In the genomic region with DNA sequence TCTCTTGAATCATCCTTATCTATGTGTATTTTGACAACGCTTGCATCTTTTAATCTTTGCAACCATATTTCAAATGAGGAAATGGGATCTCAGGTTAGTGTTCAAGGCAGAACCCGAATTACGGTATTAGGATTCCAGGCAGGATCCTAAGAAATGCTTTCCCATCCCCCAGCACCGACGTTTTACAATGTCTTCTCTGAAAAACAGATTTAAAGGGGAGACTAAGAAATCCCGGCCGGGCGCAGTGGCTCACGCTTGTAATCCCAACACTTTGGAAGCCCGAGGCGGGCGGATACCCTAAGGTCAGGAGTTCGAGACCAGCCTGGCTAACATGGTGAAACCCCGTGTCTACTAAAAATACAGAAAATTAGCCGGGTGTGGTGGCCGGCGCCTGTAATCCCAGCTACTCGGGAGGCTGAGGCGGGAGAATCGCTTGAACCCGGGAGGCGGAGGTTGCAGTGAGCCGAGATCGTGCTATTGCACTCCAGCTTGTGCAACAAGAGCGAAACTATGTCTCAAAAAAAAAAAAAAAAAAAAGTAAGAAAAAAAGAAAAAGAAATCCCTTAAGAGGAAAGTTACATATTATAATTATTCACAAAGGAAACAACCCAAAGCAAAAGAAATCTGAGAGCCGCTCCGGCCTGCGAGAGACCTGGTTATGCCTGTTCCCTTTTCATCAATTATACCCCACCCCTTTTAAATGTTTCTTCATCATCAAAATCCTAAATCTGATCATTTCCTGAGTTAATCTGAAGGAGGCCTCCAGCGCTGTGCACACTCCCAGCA, we compare ENCODE assay signal across 7 cellular contexts. TPM values are rescaled to one million over a fixed set of nuclear protein-coding genes. Genes with fewer than 3 reads are reported as not detected.
DNase-seq lines count a peak whose midpoint lies in the region; ATAC-seq and TF ChIP-seq lines count a peak whose summit lies in the region.

No MANE protein-coding gene starts in this region.

- H2AFZ ChIP-seq in KMS-11 (ENCODE audit: low read depth) (peak overlapping the region; percentile 88), neural cell (ENCODE audit: low read depth, low read length) (peak overlapping the region; percentile 97)

- H4K20me1 ChIP-seq in KMS-11 (ENCODE audit: insufficient read depth) (no peaks in the 10 kb centered on the region), neural cell (ENCODE audit: insufficient read depth) (no peaks in the 10 kb centered on the region)

- no peak for TF ChIP-seq RAD21 in neural cell (conservative IDR thresholded peaks at IDR 0.05)

- no peak for DNase-seq in activated T-helper 2 cell treated with anti-CD3 and anti-CD28 coated beads, Interferon-gamma antibody, Interleukin-2, Interleukin-4, amounts not matched to agents 10 μg/mL and 5 μg/mL and 100 μg/mL, durations not matched to agents 14 hours and 24 hours and 36 hours (ENCODE audit: low spot score)
- no peak for DNase-seq in GM13977 (ENCODE audit: low spot score)

- H3K4me3 ChIP-seq in KMS-11 (IDR thresholded peaks at IDR 0.05; ENCODE audit: insufficient read depth, low read depth, low read length): peak overlapping the region; percentile 97
- H3K4me3 ChIP-seq in ectodermal cell (ENCODE audit: insufficient read depth, low read depth, low read length): peak overlapping the region; percentile 77
- peak overlapping the region; percentile 80 for H3K4me3 ChIP-seq in neural cell (ENCODE audit: low read length)

- H3K4me1 Mint-ChIP-seq in activated T-helper 2 cell treated with anti-CD3 and anti-CD28 coated beads, Interferon-gamma antibody, Interleukin-2, Interleukin-4, amounts not matched to agents 10 μg/mL and 5 μg/mL and 100 μg/mL, durations not matched to agents 14 hours and 24 hours and 36 hours (ENCODE audit: low read depth): peaks cover 6% of the 10 kb centered on the region

- no peaks in the 10 kb centered on the region for H3K9me2 ChIP-seq in neural cell (ENCODE audit: insufficient read depth, low read length)

- H3K36me3 Mint-ChIP-seq in activated T-helper 2 cell treated with anti-CD3 and anti-CD28 coated beads, Interferon-gamma antibody, Interleukin-2, Interleukin-4, amounts not matched to agents 10 μg/mL and 5 μg/mL and 100 μg/mL, durations not matched to agents 14 hours and 24 hours and 36 hours (ENCODE audit: low read depth): peaks cover 5% of the 10 kb centered on the region

- H3K27ac ChIP-seq in KMS-11 (peak overlapping the region; percentile 82), ectodermal cell (ENCODE audit: insufficient read depth, low read depth, low read length, poor library complexity, severe bottlenecking) (peak overlapping the region; percentile 85), neural cell (ENCODE audit: low read length) (peak overlapping the region; percentile 76)

- H3K27me3 ChIP-seq in KMS-11 (ENCODE audit: insufficient read depth, low read depth) (no peaks in the 10 kb centered on the region), ectodermal cell (ENCODE audit: control insufficient read depth, insufficient read depth, low read length, poor library complexity, severe bottlenecking) (no peaks in the 10 kb centered on the region), neural cell (ENCODE audit: insufficient read depth, low read depth, low read length) (no peaks in the 10 kb centered on the region)

- H3K36me3 ChIP-seq in KMS-11 (ENCODE audit: insufficient read depth): no peaks in the 10 kb centered on the region
- no peaks in the 10 kb centered on the region for H3K36me3 ChIP-seq in ectodermal cell (ENCODE audit: control insufficient read depth, insufficient read depth, low read length)
- no peaks in the 10 kb centered on the region for H3K36me3 ChIP-seq in neural cell (ENCODE audit: insufficient read depth, low read length)

- WGBS in ectodermal cell, 2 experiments: 73 to 77% methylated on average over 27 to 28 of the region's 29 CpGs

- no peaks in the 10 kb centered on the region for H3K9me3 Mint-ChIP-seq in activated T-helper 2 cell treated with anti-CD3 and anti-CD28 coated beads, Interferon-gamma antibody, Interleukin-2, Interleukin-4, amounts not matched to agents 10 μg/mL and 5 μg/mL and 100 μg/mL, durations not matched to agents 14 hours and 24 hours and 36 hours

- in situ Hi-C loops in GM13977 (cut with MboI; ENCODE audit: low pct_unique_long_range_greater_than_20kb, low sequenced_read_pairs, unreplicated experiment): loop anchor here (25.0 kb wide), 1 partner anchor 619 kb away; no protein-coding TSS in a partner anchor

- intact Hi-C loops in activated T-helper 2 cell treated with anti-CD3 and anti-CD28 coated beads, Interferon-gamma antibody, Interleukin-2, Interleukin-4, amounts not matched to agents 10 μg/mL and 5 μg/mL and 100 μg/mL, durations not matched to agents 14 hours and 24 hours and 36 hours (cut with micrococcal nuclease): loop anchor here (5.0 kb wide), 3 partner anchors 604 to 734 kb away; a partner anchor contains a TSS

- H3K27me3 Mint-ChIP-seq in activated T-helper 2 cell treated with anti-CD3 and anti-CD28 coated beads, Interferon-gamma antibody, Interleukin-2, Interleukin-4, amounts not matched to agents 10 μg/mL and 5 μg/mL and 100 μg/mL, durations not matched to agents 14 hours and 24 hours and 36 hours (ENCODE audit: low read depth): peaks cover 15% of the 10 kb centered on the region

- peaks cover 5% of the 10 kb centered on the region for H3F3A ChIP-seq in neural cell (ENCODE audit: insufficient read depth, low read length, poor library complexity, severe bottlenecking)

- ATAC-seq in GM18502 (IDR thresholded peaks at IDR 0.05; ENCODE audit: poor library complexity, unreplicated experiment) (peak; percentile 0), GM21447 (IDR thresholded peaks at IDR 0.05; ENCODE audit: unreplicated experiment) (no peak)

- peaks cover 12% of the 10 kb centered on the region for H3K4me1 ChIP-seq in KMS-11 (ENCODE audit: low read depth, poor library complexity, severe bottlenecking)
- peaks cover 5% of the 10 kb centered on the region for H3K4me1 ChIP-seq in ectodermal cell (ENCODE audit: control insufficient read depth, insufficient read depth, low read length)

- H3K79me2 ChIP-seq in KMS-11 (ENCODE audit: insufficient read depth, low read depth) (peaks cover 28% of the 10 kb centered on the region), neural cell (replicated peaks; ENCODE audit: insufficient read depth, low read length) (peaks cover 35% of the 10 kb centered on the region)

- TF ChIP-seq CTCF in KMS-11 (conservative IDR thresholded peaks at IDR 0.05; ENCODE audit: low read depth, low read length) (no peak), neural cell (IDR thresholded peaks at IDR 0.05; ENCODE audit: poor library complexity, severe bottlenecking) (no peak), GM13977 (IDR thresholded peaks at IDR 0.05; ENCODE audit: extremely low read depth, insufficient read depth, missing control alignments) (no peak)

- no peak overlapping the region for H3K27ac Mint-ChIP-seq in activated T-helper 2 cell treated with anti-CD3 and anti-CD28 coated beads, Interferon-gamma antibody, Interleukin-2, Interleukin-4, amounts not matched to agents 10 μg/mL and 5 μg/mL and 100 μg/mL, durations not matched to agents 14 hours and 24 hours and 36 hours

- H3K4me3 Mint-ChIP-seq in activated T-helper 2 cell treated with anti-CD3 and anti-CD28 coated beads, Interferon-gamma antibody, Interleukin-2, Interleukin-4, amounts not matched to agents 10 μg/mL and 5 μg/mL and 100 μg/mL, durations not matched to agents 14 hours and 24 hours and 36 hours (ENCODE audit: low read depth): no peak overlapping the region

- TF ChIP-seq EP300 in neural cell (conservative IDR thresholded peaks at IDR 0.05; ENCODE audit: poor library complexity, severe bottlenecking): no peak

- H3K9me3 ChIP-seq in ectodermal cell (ENCODE audit: control insufficient read depth, low read length) (no peaks in the 10 kb centered on the region), neural cell (ENCODE audit: low read length) (no peaks in the 10 kb centered on the region)

- H3K9ac ChIP-seq in KMS-11: peak overlapping the region; percentile 91
- H3K9ac ChIP-seq in neural cell (ENCODE audit: low read length): peak overlapping the region; percentile 72

- H3K4me2 ChIP-seq in KMS-11 (peak overlapping the region; percentile 25; the same call in 1 of the 2 replicates), neural cell (ENCODE audit: low read length) (peak overlapping the region; percentile 97)

TF ChIP-seq in neural cell, 6 proteins besides CTCF, POLR2A, EP300 and RAD21 (continues in another document):
- TF ChIP-seq SMC3 (conservative IDR thresholded peaks at IDR 0.05; ENCODE audit: poor library complexity) (no peak), EZH2 (IDR thresholded peaks at IDR 0.05; ENCODE audit: borderline replicate concordance, insufficient read depth, low read length, poor library complexity, severe bottlenecking) (no peak)
- TF ChIP-seq, protein P1, sequence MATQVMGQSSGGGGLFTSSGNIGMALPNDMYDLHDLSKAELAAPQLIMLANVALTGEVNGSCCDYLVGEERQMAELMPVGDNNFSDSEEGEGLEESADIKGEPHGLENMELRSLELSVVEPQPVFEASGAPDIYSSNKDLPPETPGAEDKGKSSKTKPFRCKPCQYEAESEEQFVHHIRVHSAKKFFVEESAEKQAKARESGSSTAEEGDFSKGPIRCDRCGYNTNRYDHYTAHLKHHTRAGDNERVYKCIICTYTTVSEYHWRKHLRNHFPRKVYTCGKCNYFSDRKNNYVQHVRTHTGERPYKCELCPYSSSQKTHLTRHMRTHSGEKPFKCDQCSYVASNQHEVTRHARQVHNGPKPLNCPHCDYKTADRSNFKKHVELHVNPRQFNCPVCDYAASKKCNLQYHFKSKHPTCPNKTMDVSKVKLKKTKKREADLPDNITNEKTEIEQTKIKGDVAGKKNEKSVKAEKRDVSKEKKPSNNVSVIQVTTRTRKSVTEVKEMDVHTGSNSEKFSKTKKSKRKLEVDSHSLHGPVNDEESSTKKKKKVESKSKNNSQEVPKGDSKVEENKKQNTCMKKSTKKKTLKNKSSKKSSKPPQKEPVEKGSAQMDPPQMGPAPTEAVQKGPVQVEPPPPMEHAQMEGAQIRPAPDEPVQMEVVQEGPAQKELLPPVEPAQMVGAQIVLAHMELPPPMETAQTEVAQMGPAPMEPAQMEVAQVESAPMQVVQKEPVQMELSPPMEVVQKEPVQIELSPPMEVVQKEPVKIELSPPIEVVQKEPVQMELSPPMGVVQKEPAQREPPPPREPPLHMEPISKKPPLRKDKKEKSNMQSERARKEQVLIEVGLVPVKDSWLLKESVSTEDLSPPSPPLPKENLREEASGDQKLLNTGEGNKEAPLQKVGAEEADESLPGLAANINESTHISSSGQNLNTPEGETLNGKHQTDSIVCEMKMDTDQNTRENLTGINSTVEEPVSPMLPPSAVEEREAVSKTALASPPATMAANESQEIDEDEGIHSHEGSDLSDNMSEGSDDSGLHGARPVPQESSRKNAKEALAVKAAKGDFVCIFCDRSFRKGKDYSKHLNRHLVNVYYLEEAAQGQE (IDR thresholded peaks at IDR 0.05; ENCODE audit: borderline replicate concordance): no peak

RNA-seq across cellular contexts. Expression of a gene that starts 0.8 kb away (rescaled TPM):
- 18.2 TPM for polyA plus RNA-seq in ectodermal cell (2013, experiment 1 of 4)
- polyA plus RNA-seq in ectodermal cell (2013, experiment 2 of 4): 17.3 TPM
- polyA plus RNA-seq in ectodermal cell (2013, experiment 3 of 4): 15.4 TPM
- 18.4 TPM for polyA plus RNA-seq in ectodermal cell (2013, experiment 4 of 4)
- 17.8 and 18.9 TPM in 2 replicates for polyA plus RNA-seq in neural cell
- 14.7 and 16.6 TPM in 2 replicates for polyA minus RNA-seq in neural cell
- total RNA-seq in activated T-helper 2 cell treated with anti-CD3 and anti-CD28 coated beads, Interferon-gamma antibody, Interleukin-2, Interleukin-4, amounts not matched to agents 10 μg/mL and 5 μg/mL and 100 μg/mL, durations not matched to agents 14 hours and 24 hours and 36 hours: 10.1 and 12.3 TPM in 2 replicates
